Comparison of ENCODE assay signal across 12 cellular contexts in the genomic region with DNA sequence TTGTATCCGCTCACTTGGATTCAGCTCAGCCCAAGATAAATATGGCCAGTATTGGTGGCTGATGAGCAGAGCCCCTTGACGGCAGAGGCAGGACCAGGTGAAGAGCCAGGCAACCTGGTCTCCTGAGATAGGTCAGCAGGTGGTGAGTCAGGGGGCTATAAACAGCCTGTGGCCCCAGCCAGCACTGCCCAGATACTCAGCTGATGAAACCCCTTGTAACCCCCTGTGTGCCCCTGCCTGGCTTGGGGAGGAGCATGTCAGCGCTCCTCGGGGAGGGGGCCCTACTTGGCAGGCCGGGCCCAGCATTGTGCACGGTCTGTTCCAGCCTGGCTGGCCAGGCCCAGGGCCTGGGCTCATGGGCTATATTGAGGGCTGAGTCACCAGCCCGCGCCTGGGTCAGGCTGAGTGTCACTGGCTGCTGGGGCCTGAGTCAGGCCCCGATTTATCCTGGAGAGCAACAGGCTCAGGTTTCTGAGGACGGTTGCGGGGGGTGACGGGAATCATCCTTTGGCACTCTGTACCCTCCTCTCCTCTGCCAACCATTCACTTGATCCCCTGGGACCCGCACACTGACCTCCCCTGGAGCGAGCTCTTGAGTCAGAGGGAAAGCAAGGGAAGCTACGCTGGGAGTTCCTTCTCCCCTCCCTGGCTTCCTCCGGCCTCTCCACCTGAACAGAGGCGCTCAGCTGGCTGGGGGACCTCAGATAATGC. TPM values are rescaled to one million over a fixed set of nuclear protein-coding genes. Genes with fewer than 3 reads are reported as not detected.
DNase-seq lines count a peak whose midpoint lies in the region; FAIRE-seq and TF ChIP-seq lines count a peak whose summit lies in the region.
"Had no signal": no experiment of that assay in that cellular context is flagged by ENCODE, and none has a peak within 500 bp of the region (broad histone marks: within the 10 kb centered on the region; RNA-seq: fewer than 3 reads in every experiment).

No MANE protein-coding gene starts in this region.

- intact Hi-C loops in left ventricle myocardium inferior (cut with micrococcal nuclease) (no loop called here), lower leg skin (cut with DNase I; ENCODE audit: low total_unique reads) (no loop called here)

- FAIRE-seq in GM12892 (lab: Jason Lieb, UNC), result no peak
- FAIRE-seq: keratinocyte had no signal

- peak overlapping the region; percentile 77 to 99 (median 99) for H3K9ac ChIP-seq in skeletal muscle tissue (ENCODE audit: low read depth in 1 of 3, low read length in 3 of 3)

- WGBS in lower leg skin, 2 donors, result 85 to 93% methylated on average over 10 to 13 of the region's 17 CpGs

- TF ChIP-seq POLR2A in GM12892 (IDR thresholded peaks at IDR 0.05; ENCODE audit: low read depth, low read length) (no peak), lower leg skin (IDR thresholded peaks at IDR 0.05) (no peak)

- DNase-seq in HCEC 1CT (peak; percentile 80), amniotic epithelial cell (ENCODE audit: low read depth) (peak; percentile 66), left ventricle myocardium inferior (peak; percentile 68), GM12892 (ENCODE audit: insufficient read length) (no peak), COR-L47 (lab: John Stamatoyannopoulos, UW) (no peak), lower leg skin (ENCODE audit: low spot score in 2 of 2) (no peak), SKM-1 treated with dmso at 0.1 percent for 144 hours (lab: John Stamatoyannopoulos, UW; ENCODE audit: unreplicated experiment) (no peak)
- DNase-seq: activated naive CD8-positive, alpha-beta T cell treated with anti-CD3 and anti-CD28 coated beads, Interleukin-2, amount 10 ng/mL, durations not matched to agents 7 days and 5 days; NCI-H1092; stimulated activated CD4-positive, alpha-beta T cell treated with anti-CD3 and anti-CD28 coated beads, Interleukin-4, amount 100 ng/mL, for 4 hours had no signal

- H3K36me3 ChIP-seq in left ventricle myocardium inferior, result no peaks in the 10 kb centered on the region
- H3K36me3 ChIP-seq in skeletal muscle tissue (ENCODE audit: control insufficient read depth in 3 of 3, insufficient read depth in 3 of 3, low read length in 3 of 3), result peaks cover 0 to 16% (median 0%) of the 10 kb centered on the region in 3 donors

- H3K27me3 ChIP-seq in left ventricle myocardium inferior (ENCODE audit: low read depth) (peaks cover 5% of the 10 kb centered on the region), skeletal muscle tissue (ENCODE audit: control insufficient read depth in 3 of 3, insufficient read depth in 3 of 3, low read length in 3 of 3) (no peaks in the 10 kb centered on the region)

- H3K4me3 ChIP-seq in left ventricle myocardium inferior (peak overlapping the region; percentile 54), skeletal muscle tissue (ENCODE audit: low read length in 3 of 3) (peak overlapping the region; percentile 51 to 85 (median 80)), lower leg skin (ENCODE audit: low read depth, poor library complexity, severe bottlenecking) (no peak overlapping the region)

- TF ChIP-seq CTCF in left ventricle myocardium inferior (IDR thresholded peaks at IDR 0.05; ENCODE audit: borderline replicate concordance) (no peak), lower leg skin (IDR thresholded peaks at IDR 0.05) (no peak)

- H3K4me1 ChIP-seq in left ventricle myocardium inferior (peaks cover 45% of the 10 kb centered on the region), skeletal muscle tissue (ENCODE audit: control insufficient read depth in 3 of 3, insufficient read depth in 3 of 3, low read length in 3 of 3) (peaks cover 40 to 68% (median 41%) of the 10 kb centered on the region in 3 donors)

- no peaks in the 10 kb centered on the region for H3K9me3 ChIP-seq in left ventricle myocardium inferior (replicated peaks)
- no peaks in the 10 kb centered on the region for H3K9me3 ChIP-seq in skeletal muscle tissue (ENCODE audit: control insufficient read depth in 3 of 3, low read length in 3 of 3)

- H3K27ac ChIP-seq in left ventricle myocardium inferior (replicated peaks) (peak overlapping the region; percentile 96), skeletal muscle tissue (ENCODE audit: low read depth, low read length) (peak overlapping the region; percentile 97)

RNA-seq across cellular contexts. Expression of a gene that starts 2.8 kb away (rescaled TPM):
- 839 TPM for total RNA-seq in left ventricle myocardium inferior
- 611 TPM for total RNA-seq in skeletal muscle tissue
- 0.08 TPM for polyA plus RNA-seq in GM12892 (2012; ENCODE audit: missing spikeins)
- total RNA-seq in lower leg skin, result 10 to 100 TPM in 1 of 4 donors, 1 to 10 TPM in 3; 5.0 to 11.1 (median 6.2) TPM
- total RNA-seq: activated naive CD8-positive, alpha-beta T cell treated with anti-CD3 and anti-CD28 coated beads, Interleukin-2, amount 10 ng/mL, durations not matched to agents 7 days and 5 days had no signal

RNA-seq across cellular contexts. Expression of a gene that starts 35.3 kb away (rescaled TPM):
- 101 TPM for total RNA-seq in left ventricle myocardium inferior
- total RNA-seq in skeletal muscle tissue, result 66.3 TPM
- 260 TPM for polyA plus RNA-seq in GM12892 (2012; ENCODE audit: missing spikeins)
- 100 to 1,000 TPM in 3 of 4 donors, 10 to 100 TPM in 1; 71.3 to 165 (median 137) TPM for total RNA-seq in lower leg skin

RNA-seq across cellular contexts. Expression of a gene that starts 35.6 kb away (rescaled TPM):
- total RNA-seq in left ventricle myocardium inferior, result 8.2 TPM
- 4.7 TPM for total RNA-seq in skeletal muscle tissue
- polyA plus RNA-seq in GM12892 (2012; ENCODE audit: missing spikeins), result 2.3 TPM
- total RNA-seq in lower leg skin, result 1 to 10 TPM in 3 of 4 donors, not detected in 1; 1.4 to 2.3 (median 1.8) TPM

RNA-seq across cellular contexts. Expression of a gene that starts 51.8 kb away (rescaled TPM):
- total RNA-seq in left ventricle myocardium inferior (not detected), skeletal muscle tissue (not detected), lower leg skin (not detected)
- not detected for polyA plus RNA-seq in GM12892 (2012; ENCODE audit: missing spikeins)
- total RNA-seq: activated naive CD8-positive, alpha-beta T cell treated with anti-CD3 and anti-CD28 coated beads, Interleukin-2, amount 10 ng/mL, durations not matched to agents 7 days and 5 days had no signal
- polyA plus RNA-seq: keratinocyte had no signal

Comparison
In these comparisons a context has a peak if more than half of its experiments do, and no peak if none do; other contexts are left out.
1. DNase-seq: peak in HCEC 1CT (single experiment), amniotic epithelial cell (single experiment) and left ventricle myocardium inferior (single experiment); none in GM12892 (single experiment), COR-L47 (single experiment), lower leg skin (0 of 2) and SKM-1 treated with dmso at 0.1 percent for 144 hours (single experiment).
2. RNA of a gene that starts 2.8 kb away (total RNA-seq): 839 TPM in left ventricle myocardium inferior (single experiment) and 611 TPM in skeletal muscle tissue (single experiment); 5.0 to 11.1 TPM in lower leg skin; every median in the first group is over 10 times any median in the second.